Comparison of ENCODE assay signal across 8 cellular contexts in the genomic region with DNA sequence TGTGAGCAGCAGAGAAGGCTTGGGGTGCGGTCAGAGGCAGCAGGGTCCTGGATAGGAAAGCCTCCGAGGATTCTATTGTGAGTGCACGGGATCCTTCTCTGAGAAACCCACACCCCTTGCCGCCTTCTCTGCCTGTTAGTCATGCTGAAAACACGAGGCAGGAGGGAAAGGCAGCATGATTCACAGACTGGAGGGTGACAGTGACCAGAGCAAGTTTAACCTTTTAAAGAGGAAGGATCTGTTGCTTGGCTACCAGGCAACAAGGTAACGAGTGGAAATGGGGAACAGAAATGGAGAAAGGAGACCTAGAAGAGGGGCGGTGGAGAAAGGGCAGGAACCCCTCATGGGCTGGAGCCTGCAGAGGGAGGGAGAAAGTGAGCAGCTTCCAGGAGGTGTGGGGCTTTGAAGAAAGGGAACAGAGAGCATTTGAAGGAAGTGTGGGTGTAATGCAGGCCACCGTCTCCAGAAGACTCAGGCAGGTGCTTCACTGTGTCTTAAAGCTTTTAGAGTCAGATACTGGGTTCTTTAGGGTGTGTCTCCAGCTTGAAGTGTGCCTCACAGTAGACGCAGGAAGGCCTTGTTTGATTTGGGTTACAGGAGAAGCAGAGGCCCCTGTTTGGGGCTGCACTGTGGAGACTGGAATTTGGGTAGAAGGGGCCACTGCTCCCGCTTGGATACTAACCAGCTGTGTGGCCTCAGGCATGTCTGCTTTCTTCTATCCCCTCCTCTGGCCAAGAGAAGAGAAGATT. TPM values are rescaled to one million over a fixed set of nuclear protein-coding genes. Genes with fewer than 3 reads are reported as not detected.
DNase-seq lines count a peak whose midpoint lies in the region; ATAC-seq, FAIRE-seq and TF ChIP-seq lines count a peak whose summit lies in the region.

No MANE protein-coding gene starts in this region.

- peaks cover 2% of the 10 kb centered on the region; the same call in 1 of the 2 replicates for H4K20me1 ChIP-seq in HepG2 (ENCODE audit: insufficient read depth, low read length)

- peaks cover 11% of the 10 kb centered on the region for H3K4me1 ChIP-seq in HepG2 (ENCODE audit: insufficient read depth, low read length)

- intact Hi-C loops in HepG2 (cut with micrococcal nuclease; ENCODE audit: unreplicated experiment), result no loop called here

- peak overlapping the region; percentile 66 for H3K27ac Mint-ChIP-seq in stimulated activated memory B cell treated with anti-CD40 and anti-IgM and Interleukin-4, amounts not matched to agents 10 μg/mL and 1 μg/mL and 100 μg/mL, for 72 hours

- DNase-seq in GOT3 (lab: John Stamatoyannopoulos, UW) (peak; percentile 51), SIG-M5 (lab: John Stamatoyannopoulos, UW) (peak; percentile 86), brain pericyte (ENCODE audit: low read depth, low spot score) (peak; percentile 38), HepG2 (ENCODE audit: low spot score) (peak; percentile 21), WERI-Rb-1 (no peak)

- H3K27me3 Mint-ChIP-seq in stimulated activated memory B cell treated with anti-CD40 and anti-IgM and Interleukin-4, amounts not matched to agents 10 μg/mL and 1 μg/mL and 100 μg/mL, for 72 hours, result peaks cover 12% of the 10 kb centered on the region

- ATAC-seq in HepG2, result no peak
- peak; percentile 89 for ATAC-seq in stimulated activated memory B cell treated with anti-CD40 and anti-IgM and Interleukin-4, amounts not matched to agents 10 μg/mL and 1 μg/mL and 100 μg/mL, for 72 hours
- no peak for ATAC-seq in GM21825 (IDR thresholded peaks at IDR 0.05; ENCODE audit: unreplicated experiment)
- ATAC-seq in HG03039 (IDR thresholded peaks at IDR 0.05; ENCODE audit: unreplicated experiment), result no peak

- no peak overlapping the region for H3K4me2 ChIP-seq in HepG2 (ENCODE audit: low read depth, low read length)

- H3K79me2 ChIP-seq in HepG2 (ENCODE audit: insufficient read depth, low read length), result no peaks in the 10 kb centered on the region

- no peaks in the 10 kb centered on the region for H3K9me3 ChIP-seq in HepG2 (ENCODE audit: low read length)
- H3K9me3 ChIP-seq in WERI-Rb-1 (ENCODE audit: severe bottlenecking), result no peaks in the 10 kb centered on the region

- H3K36me3 ChIP-seq in HepG2 (replicated peaks in 1 of 2; ENCODE audit: control insufficient read depth in 1 of 2, insufficient read depth in 2 of 2, low read length in 2 of 2), result no peaks in the 10 kb centered on the region
- H3K36me3 ChIP-seq in WERI-Rb-1, result no peaks in the 10 kb centered on the region

- H3K9me3 Mint-ChIP-seq in stimulated activated memory B cell treated with anti-CD40 and anti-IgM and Interleukin-4, amounts not matched to agents 10 μg/mL and 1 μg/mL and 100 μg/mL, for 72 hours, result no peaks in the 10 kb centered on the region

- H3K9ac ChIP-seq in HepG2 (ENCODE audit: insufficient read depth, low read depth, low read length), result no peak overlapping the region

- no peak overlapping the region for H3K4me3 ChIP-seq in HepG2 (replicated peaks in 1 of 3; ENCODE audit: insufficient read depth in 1 of 3, low read depth in 2 of 3, low read length in 3 of 3)
- H3K4me3 ChIP-seq in WERI-Rb-1 (ENCODE audit: low read depth, low read length), result no peak overlapping the region

- no peak overlapping the region for H2AFZ ChIP-seq in HepG2 (ENCODE audit: low read length)

- FAIRE-seq in HepG2 (lab: Jason Lieb, UNC), result no peak

- H3K4me3 Mint-ChIP-seq in stimulated activated memory B cell treated with anti-CD40 and anti-IgM and Interleukin-4, amounts not matched to agents 10 μg/mL and 1 μg/mL and 100 μg/mL, for 72 hours, result no peak overlapping the region

- H3K27ac ChIP-seq in HepG2 (ENCODE audit: extremely low read length, insufficient read depth, low read length), result no peak overlapping the region
- no peak overlapping the region for H3K27ac ChIP-seq in WERI-Rb-1

- peaks cover 18% of the 10 kb centered on the region for H3K4me1 Mint-ChIP-seq in stimulated activated memory B cell treated with anti-CD40 and anti-IgM and Interleukin-4, amounts not matched to agents 10 μg/mL and 1 μg/mL and 100 μg/mL, for 72 hours

- H3K36me3 Mint-ChIP-seq in stimulated activated memory B cell treated with anti-CD40 and anti-IgM and Interleukin-4, amounts not matched to agents 10 μg/mL and 1 μg/mL and 100 μg/mL, for 72 hours, result no peaks in the 10 kb centered on the region

- in situ Hi-C loops in HepG2 (cut with HindIII; ENCODE audit: extremely low pct_ligation_motif_present, low pct_unique_long_range_greater_than_20kb), result no loop called here

- TF ChIP-seq EP300 in HepG2 (IDR thresholded peaks at IDR 0.05; ENCODE audit: low read depth in 2 of 2, low read length in 2 of 2) (no peak), HepG2 (CRISPR knock-in tag; IDR thresholded peaks at IDR 0.05; ENCODE audit: borderline replicate concordance) (no peak)

- POLR2A ChIA-PET in HepG2 (lab: Yijun Ruan, JAX), result no interaction called here

- CTCF ChIA-PET in HepG2 (lab: Yijun Ruan, JAX; ENCODE audit: low intra/inter-chr PET ratio, low total read pairs), result no interaction called here

- TF ChIP-seq CTCF in HepG2 (CRISPR knock-in tag; IDR thresholded peaks at IDR 0.05) (no peak), WERI-Rb-1 (IDR thresholded peaks at IDR 0.05; ENCODE audit: low read depth, low read length) (no peak)

- no TSS peak for BruUV-seq in HepG2 (replicated peaks; lab: Mats Ljungman, UMichigan)

- 8% methylated on average over 8 of the region's 10 CpGs for WGBS in HepG2 (ENCODE audit: low lambda C conversion rate)

- TF ChIP-seq POLR2A in HepG2 (IDR thresholded peaks at IDR 0.05; ENCODE audit: insufficient read depth in 1 of 2, low read depth in 2 of 2, low read length in 2 of 2), result no peak

- TF ChIP-seq RAD21 in HepG2 (CRISPR knock-in tag; IDR thresholded peaks at IDR 0.05), result no peak

- peaks cover 3 to 28% of the 10 kb centered on the region in 2 experiments; a peak in 4 of 5 replicates for H3K27me3 ChIP-seq in HepG2 (ENCODE audit: control insufficient read depth in 1 of 2, insufficient read depth in 2 of 2, low read length in 2 of 2)
- no peaks in the 10 kb centered on the region for H3K27me3 ChIP-seq in WERI-Rb-1 (ENCODE audit: insufficient read depth, low read depth, severe bottlenecking)

TF ChIP-seq in HepG2, 621 proteins besides CTCF, POLR2A, EP300 and RAD21 (continues in another document):
- TF ChIP-seq TRIM24 (CRISPR knock-in tag; IDR thresholded peaks at IDR 0.05), result no peak
- TF ChIP-seq, protein P1, sequence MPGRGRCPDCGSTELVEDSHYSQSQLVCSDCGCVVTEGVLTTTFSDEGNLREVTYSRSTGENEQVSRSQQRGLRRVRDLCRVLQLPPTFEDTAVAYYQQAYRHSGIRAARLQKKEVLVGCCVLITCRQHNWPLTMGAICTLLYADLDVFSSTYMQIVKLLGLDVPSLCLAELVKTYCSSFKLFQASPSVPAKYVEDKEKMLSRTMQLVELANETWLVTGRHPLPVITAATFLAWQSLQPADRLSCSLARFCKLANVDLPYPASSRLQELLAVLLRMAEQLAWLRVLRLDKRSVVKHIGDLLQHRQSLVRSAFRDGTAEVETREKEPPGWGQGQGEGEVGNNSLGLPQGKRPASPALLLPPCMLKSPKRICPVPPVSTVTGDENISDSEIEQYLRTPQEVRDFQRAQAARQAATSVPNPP (CRISPR knock-in tag; IDR thresholded peaks at IDR 0.05), result no peak

RNA-seq across cellular contexts. Expression of a gene that starts 19.1 kb away (rescaled TPM):
- not detected in 2 replicates for total RNA-seq in HepG2 (2016; rRNA removed; fragmentation: Illumina TruSeq; extraction: Trizol)
- total RNA-seq in HepG2 (2016; cell fraction: cytosol; rRNA removed; fragmentation: Illumina TruSeq; extraction: Trizol; ENCODE audit: low read depth), result not detected in 2 replicates
- total RNA-seq in HepG2 (2016; cell fraction: insoluble cytoplasmic fraction; rRNA removed; fragmentation: Illumina TruSeq; extraction: Trizol), result not detected in 2 replicates
- total RNA-seq in HepG2 (2016; cell fraction: membrane; rRNA removed; fragmentation: Illumina TruSeq; extraction: Trizol), result not detected in 2 replicates
- not detected in 2 replicates for total RNA-seq in HepG2 (2016; cell fraction: nucleus; rRNA removed; fragmentation: Illumina TruSeq; extraction: Trizol)
- polyA plus RNA-seq in HepG2 (2011; rRNA removed), result not detected in 2 replicates
- polyA plus RNA-seq in HepG2 (2011; cell fraction: cytosol; rRNA removed), result not detected in 2 replicates
- not detected in 2 replicates for polyA plus RNA-seq in HepG2 (2011; cell fraction: nucleus; rRNA removed)
- not detected in 2 replicates for polyA plus RNA-seq in HepG2 (2012)
- polyA plus RNA-seq in HepG2 (2016; cell fraction: cytosol; fragmentation: Illumina TruSeq; extraction: Trizol; ENCODE audit: low read depth), result not detected in 2 replicates
- polyA plus RNA-seq in HepG2 (2016; cell fraction: insoluble cytoplasmic fraction; fragmentation: Illumina TruSeq; extraction: Trizol; ENCODE audit: low read depth), result not detected in 2 replicates
- not detected in 2 replicates for polyA plus RNA-seq in HepG2 (2016; cell fraction: membrane; fragmentation: Illumina TruSeq; extraction: Trizol; ENCODE audit: low read depth)
- not detected in 2 replicates for polyA plus RNA-seq in HepG2 (2016; cell fraction: nucleus; fragmentation: Illumina TruSeq; extraction: Trizol; ENCODE audit: insufficient read depth, low read depth)
- polyA minus RNA-seq in HepG2 (2011; rRNA and poly(A)+ RNA removed; ENCODE audit: low replicate concordance), result not detected in 2 replicates
- polyA minus RNA-seq in HepG2 (2011; cell fraction: cytosol; rRNA and poly(A)+ RNA removed), result not detected in 2 replicates
- polyA minus RNA-seq in HepG2 (2011; cell fraction: nucleus; rRNA and poly(A)+ RNA removed), result not detected in 2 replicates

RNA-seq across cellular contexts. Expression of a gene that starts 37.4 kb away (rescaled TPM):
- not detected in 2 replicates for total RNA-seq in HepG2 (2016; rRNA removed; fragmentation: Illumina TruSeq; extraction: Trizol)
- total RNA-seq in HepG2 (2016; cell fraction: cytosol; rRNA removed; fragmentation: Illumina TruSeq; extraction: Trizol; ENCODE audit: low read depth), result not detected in 2 replicates
- not detected in 2 replicates for total RNA-seq in HepG2 (2016; cell fraction: insoluble cytoplasmic fraction; rRNA removed; fragmentation: Illumina TruSeq; extraction: Trizol)
- not detected in 2 replicates for total RNA-seq in HepG2 (2016; cell fraction: membrane; rRNA removed; fragmentation: Illumina TruSeq; extraction: Trizol)
- total RNA-seq in HepG2 (2016; cell fraction: nucleus; rRNA removed; fragmentation: Illumina TruSeq; extraction: Trizol), result not detected in 2 replicates
- not detected in 2 replicates for polyA plus RNA-seq in HepG2 (2011; rRNA removed)
- not detected in 2 replicates for polyA plus RNA-seq in HepG2 (2011; cell fraction: cytosol; rRNA removed)
- polyA plus RNA-seq in HepG2 (2011; cell fraction: nucleus; rRNA removed), result not detected in 2 replicates
- not detected in 2 replicates for polyA plus RNA-seq in HepG2 (2012)
- not detected in 2 replicates for polyA plus RNA-seq in HepG2 (2016; cell fraction: cytosol; fragmentation: Illumina TruSeq; extraction: Trizol; ENCODE audit: low read depth)
- not detected in 2 replicates for polyA plus RNA-seq in HepG2 (2016; cell fraction: insoluble cytoplasmic fraction; fragmentation: Illumina TruSeq; extraction: Trizol; ENCODE audit: low read depth)
- polyA plus RNA-seq in HepG2 (2016; cell fraction: membrane; fragmentation: Illumina TruSeq; extraction: Trizol; ENCODE audit: low read depth), result not detected in 2 replicates
- polyA plus RNA-seq in HepG2 (2016; cell fraction: nucleus; fragmentation: Illumina TruSeq; extraction: Trizol; ENCODE audit: insufficient read depth, low read depth), result not detected in 2 replicates
- polyA minus RNA-seq in HepG2 (2011; rRNA and poly(A)+ RNA removed; ENCODE audit: low replicate concordance), result 0.05 TPM in 1 of 2 replicates, not detected in the other
- polyA minus RNA-seq in HepG2 (2011; cell fraction: cytosol; rRNA and poly(A)+ RNA removed), result not detected in 2 replicates
- not detected in 2 replicates for polyA minus RNA-seq in HepG2 (2011; cell fraction: nucleus; rRNA and poly(A)+ RNA removed)
